In the genomic region with DNA sequence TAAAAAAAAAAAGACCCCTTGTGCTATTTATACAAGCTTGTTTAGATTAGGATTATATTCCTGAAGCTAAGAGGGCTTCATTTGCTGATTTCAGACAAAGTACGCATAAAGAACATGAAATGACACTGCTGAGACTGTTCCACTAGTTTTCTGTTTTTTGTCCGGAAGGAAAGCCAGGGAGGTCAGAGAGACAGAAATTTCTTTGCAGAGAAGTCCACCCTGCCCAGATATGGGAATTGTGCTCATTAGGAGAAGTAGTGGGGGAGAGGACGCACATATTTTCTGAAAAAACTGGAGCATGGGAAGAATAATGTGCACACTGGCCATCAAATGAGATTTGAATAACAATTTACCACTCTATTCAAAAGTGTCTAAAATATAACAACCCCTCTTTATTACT, we compare ENCODE assay signal across 19 cellular contexts.
A peak's percentile ranks its signal among the peaks of the same experiment; 100 is the strongest.
DNase-seq lines count a peak whose midpoint lies in the region; ATAC-seq, FAIRE-seq and TF ChIP-seq lines count a peak whose summit lies in the region.
"Had no signal": no experiment of that assay in that cellular context is flagged by ENCODE, and none has a peak within 500 bp of the region (broad histone marks: within the 10 kb centered on the region; RNA-seq: fewer than 3 reads in every experiment).

No MANE protein-coding gene starts in this region.

- CTCF ChIA-PET in activated CD4-positive, alpha-beta T cell treated with anti-CD3 and anti-CD28 coated beads for 36 hours (lab: Charles Lee): interaction anchor here (1.1 kb wide), 3 partner anchors 18 to 96 kb away, joined by 3 read pairs; no protein-coding TSS in a partner anchor
- CTCF ChIA-PET in activated CD4-positive, alpha-beta T cell treated with anti-CD3 and anti-CD28 coated beads, Interleukin-2, amount 10 ng/mL, durations not matched to agents 7 days and 5 days (lab: Charles Lee): interaction anchor here (2.0 kb wide), 1 partner anchor 29 kb away, joined by 7 read pairs; no protein-coding TSS in a partner anchor
- CTCF ChIA-PET in HepG2 (lab: Yijun Ruan, JAX; ENCODE audit: low intra/inter-chr PET ratio, low total read pairs): no interaction called here

- H3K79me2 ChIP-seq in HepG2 (ENCODE audit: insufficient read depth, low read length): no peaks in the 10 kb centered on the region

- H2AFZ ChIP-seq in HepG2 (ENCODE audit: low read length): no peak overlapping the region
- H2AFZ ChIP-seq: GM23338 had no signal

- no peak for TF ChIP-seq CTCF in liver (IDR thresholded peaks at IDR 0.05; ENCODE audit: low read depth, low read length, missing input control)
- TF ChIP-seq CTCF in HepG2 (CRISPR knock-in tag; IDR thresholded peaks at IDR 0.05): no peak
- TF ChIP-seq CTCF in right lobe of liver (IDR thresholded peaks at IDR 0.05): no peak

- TF ChIP-seq EP300 in HepG2 (IDR thresholded peaks at IDR 0.05; ENCODE audit: low read depth in 2 of 2, low read length in 2 of 2) (no peak), HepG2 (CRISPR knock-in tag; IDR thresholded peaks at IDR 0.05; ENCODE audit: borderline replicate concordance) (no peak)

- H4K20me1 ChIP-seq in HepG2 (ENCODE audit: insufficient read depth, low read length): no peaks in the 10 kb centered on the region
- H4K20me1 ChIP-seq: BLaER1 treated with 17β-estradiol and CSF1 and Interleukin-3, amounts not matched to agents 10 nM and 100 nM had no signal

- peak overlapping the region; percentile 28 for H3K27ac Mint-ChIP-seq in activated CD4-positive, alpha-beta T cell treated with anti-CD3 and anti-CD28 coated beads for 36 hours
- no peak overlapping the region for H3K27ac Mint-ChIP-seq in activated CD4-positive, alpha-beta T cell treated with anti-CD3 and anti-CD28 coated beads, Interleukin-2, amount 10 ng/mL, durations not matched to agents 7 days and 5 days
- peak overlapping the region; percentile 99 for H3K27ac Mint-ChIP-seq in T-helper 17 cell
- no peak overlapping the region for H3K27ac Mint-ChIP-seq in naive thymus-derived CD8-positive, alpha-beta T cell
- H3K27ac Mint-ChIP-seq: B cell, GM23338 had no signal

- no TSS peak for BruUV-seq in HepG2 (replicated peaks; lab: Mats Ljungman, UMichigan)

- H3K27me3 ChIP-seq in liver (ENCODE audit: control insufficient read depth in 4 of 4, insufficient read depth in 4 of 4, low read length in 3 of 4) (no peaks in the 10 kb centered on the region), HepG2 (ENCODE audit: control insufficient read depth in 1 of 2, insufficient read depth in 2 of 2, low read length in 2 of 2) (peaks cover 0 to 17% of the 10 kb centered on the region in 2 experiments; a peak in 2 of 5 replicates), right lobe of liver (no peaks in the 10 kb centered on the region)
- H3K27me3 ChIP-seq: BLaER1 treated with 17β-estradiol and CSF1 and Interleukin-3, amounts not matched to agents 10 nM and 100 nM had no signal

- peaks cover 72% of the 10 kb centered on the region for H3K4me1 Mint-ChIP-seq in activated CD4-positive, alpha-beta T cell treated with anti-CD3 and anti-CD28 coated beads for 36 hours
- H3K4me1 Mint-ChIP-seq in activated CD4-positive, alpha-beta T cell treated with anti-CD3 and anti-CD28 coated beads, Interleukin-2, amount 10 ng/mL, durations not matched to agents 7 days and 5 days: peaks cover 30% of the 10 kb centered on the region
- H3K4me1 Mint-ChIP-seq in T-helper 17 cell: peaks cover 71% of the 10 kb centered on the region
- peaks cover 0 to 19% (median 10%) of the 10 kb centered on the region in 4 donors for H3K4me1 Mint-ChIP-seq in naive thymus-derived CD8-positive, alpha-beta T cell
- H3K4me1 Mint-ChIP-seq: B cell had no signal

- H3K36me3 ChIP-seq in liver (ENCODE audit: control insufficient read depth in 4 of 4, insufficient read depth in 3 of 4, low read depth in 1 of 4, low read length in 3 of 4) (no peaks in the 10 kb centered on the region), HepG2 (replicated peaks in 1 of 2; ENCODE audit: control insufficient read depth in 1 of 2, insufficient read depth in 2 of 2, low read length in 2 of 2) (no peaks in the 10 kb centered on the region), right lobe of liver (no peaks in the 10 kb centered on the region)
- H3K36me3 ChIP-seq: BLaER1 treated with 17β-estradiol and CSF1 and Interleukin-3, amounts not matched to agents 10 nM and 100 nM had no signal

- H3K9ac ChIP-seq in liver (ENCODE audit: low read depth in 1 of 2, low read length in 2 of 2): no peak overlapping the region
- H3K9ac ChIP-seq in HepG2 (ENCODE audit: insufficient read depth, low read depth, low read length): no peak overlapping the region
- H3K9ac ChIP-seq: BLaER1 treated with 17β-estradiol and CSF1 and Interleukin-3, amounts not matched to agents 10 nM and 100 nM had no signal

- no peak overlapping the region for H3K4me3 ChIP-seq in liver (ENCODE audit: low read depth in 1 of 3, low read length in 3 of 3)
- no peak overlapping the region for H3K4me3 ChIP-seq in HepG2 (replicated peaks in 1 of 3; ENCODE audit: insufficient read depth in 1 of 3, low read depth in 2 of 3, low read length in 3 of 3)
- no peak overlapping the region for H3K4me3 ChIP-seq in right lobe of liver
- H3K4me3 ChIP-seq: BLaER1 treated with 17β-estradiol and CSF1 and Interleukin-3, amounts not matched to agents 10 nM and 100 nM; GM23338 had no signal

- TF ChIP-seq POLR2A in HepG2 (IDR thresholded peaks at IDR 0.05; ENCODE audit: insufficient read depth in 1 of 2, low read depth in 2 of 2, low read length in 2 of 2): no peak
- TF ChIP-seq POLR2A in right lobe of liver (IDR thresholded peaks at IDR 0.05): no peak

- WGBS in liver: 82% methylated on average over 3 of the region's 3 CpGs
- 62% methylated on average over 3 of the region's 3 CpGs for WGBS in HepG2 (ENCODE audit: low lambda C conversion rate)
- 57% methylated on average over 3 of the region's 3 CpGs for WGBS in right lobe of liver (ENCODE audit: insufficient coverage, low coverage, low lambda C conversion rate, missing lambda C conversion rate)

- H3K4me1 ChIP-seq in liver (ENCODE audit: control insufficient read depth in 4 of 4, insufficient read depth in 4 of 4, low read length in 3 of 4): peaks cover 5 to 21% (median 13%) of the 10 kb centered on the region in 4 donors
- peaks cover 44% of the 10 kb centered on the region for H3K4me1 ChIP-seq in HepG2 (ENCODE audit: insufficient read depth, low read length)
- H3K4me1 ChIP-seq in right lobe of liver: peaks cover 0 to 17% (median 3%) of the 10 kb centered on the region in 4 donors
- H3K4me1 ChIP-seq: Caco-2 had no signal

- intact Hi-C loops in activated CD4-positive, alpha-beta T cell treated with anti-CD3 and anti-CD28 coated beads for 36 hours (cut with DNase I, micrococcal nuclease): loop anchor here (5.0 to 10.0 kb wide), 3 partner anchors 108 to 195 kb away; no protein-coding TSS in a partner anchor
- intact Hi-C loops in HepG2 (cut with micrococcal nuclease; ENCODE audit: unreplicated experiment) (no loop called here), right lobe of liver (cut with DNase I) (no loop called here)

- no peaks in the 10 kb centered on the region for H3K9me3 Mint-ChIP-seq in activated CD4-positive, alpha-beta T cell treated with anti-CD3 and anti-CD28 coated beads for 36 hours (ENCODE audit: low read depth)
- H3K9me3 Mint-ChIP-seq in activated CD4-positive, alpha-beta T cell treated with anti-CD3 and anti-CD28 coated beads, Interleukin-2, amount 10 ng/mL, durations not matched to agents 7 days and 5 days: no peaks in the 10 kb centered on the region
- H3K9me3 Mint-ChIP-seq in naive thymus-derived CD8-positive, alpha-beta T cell: no peaks in the 10 kb centered on the region
- H3K9me3 Mint-ChIP-seq: GM23338 had no signal

- TF ChIP-seq RAD21 in liver (IDR thresholded peaks at IDR 0.05) (peak in 1 of 2 donors; percentile 18), HepG2 (CRISPR knock-in tag; IDR thresholded peaks at IDR 0.05) (no peak)

- no peak for FAIRE-seq in HepG2 (lab: Jason Lieb, UNC)
- FAIRE-seq: H54 had no signal

- H3K27ac ChIP-seq in liver (ENCODE audit: low read depth in 1 of 2, low read length in 2 of 2) (no peak overlapping the region), HepG2 (ENCODE audit: extremely low read length, insufficient read depth, low read length) (no peak overlapping the region), right lobe of liver (no peak overlapping the region)
- H3K27ac ChIP-seq: BLaER1 treated with 17β-estradiol and CSF1 and Interleukin-3, amounts not matched to agents 10 nM and 100 nM; HL-60 had no signal

- H3K4me3 Mint-ChIP-seq in activated CD4-positive, alpha-beta T cell treated with anti-CD3 and anti-CD28 coated beads for 36 hours: no peak overlapping the region
- H3K4me3 Mint-ChIP-seq in activated CD4-positive, alpha-beta T cell treated with anti-CD3 and anti-CD28 coated beads, Interleukin-2, amount 10 ng/mL, durations not matched to agents 7 days and 5 days: no peak overlapping the region
- H3K4me3 Mint-ChIP-seq in T-helper 17 cell: peak overlapping the region; percentile 80
- H3K4me3 Mint-ChIP-seq in naive thymus-derived CD8-positive, alpha-beta T cell: no peak overlapping the region
- H3K4me3 Mint-ChIP-seq: B cell, GM23338 had no signal

- H3K36me3 Mint-ChIP-seq in activated CD4-positive, alpha-beta T cell treated with anti-CD3 and anti-CD28 coated beads for 36 hours (ENCODE audit: low read depth): no peaks in the 10 kb centered on the region
- no peaks in the 10 kb centered on the region for H3K36me3 Mint-ChIP-seq in activated CD4-positive, alpha-beta T cell treated with anti-CD3 and anti-CD28 coated beads, Interleukin-2, amount 10 ng/mL, durations not matched to agents 7 days and 5 days (ENCODE audit: low read depth)
- H3K36me3 Mint-ChIP-seq in T-helper 17 cell (ENCODE audit: low read depth): peaks cover 2% of the 10 kb centered on the region
- H3K36me3 Mint-ChIP-seq in naive thymus-derived CD8-positive, alpha-beta T cell: peaks cover 0 to 3% (median 0%) of the 10 kb centered on the region in 3 donors

- POLR2A ChIA-PET in activated CD4-positive, alpha-beta T cell treated with anti-CD3 and anti-CD28 coated beads for 36 hours (lab: Charles Lee): interaction anchor here (0.6 kb wide), 1 partner anchor 19 kb away, joined by 5 read pairs; no protein-coding TSS in a partner anchor
- POLR2A ChIA-PET in activated CD4-positive, alpha-beta T cell treated with anti-CD3 and anti-CD28 coated beads, Interleukin-2, amount 10 ng/mL, durations not matched to agents 7 days and 5 days (lab: Charles Lee): interaction anchor here (0.5 kb wide), 1 partner anchor 185 kb away, joined by 4 read pairs; no protein-coding TSS in a partner anchor
- POLR2A ChIA-PET in HepG2 (lab: Yijun Ruan, JAX): no interaction called here
- POLR2A ChIA-PET in naive thymus-derived CD8-positive, alpha-beta T cell (lab: Charles Lee): no interaction called here

- no peaks in the 10 kb centered on the region for H3K9me3 ChIP-seq in liver (ENCODE audit: control insufficient read depth in 4 of 4, low read length in 3 of 4)
- no peaks in the 10 kb centered on the region for H3K9me3 ChIP-seq in HepG2 (ENCODE audit: low read length)
- H3K9me3 ChIP-seq in T-helper 17 cell (ENCODE audit: control insufficient read depth, low read length, poor library complexity, severe bottlenecking): no peaks in the 10 kb centered on the region
- no peaks in the 10 kb centered on the region for H3K9me3 ChIP-seq in right lobe of liver
- H3K9me3 ChIP-seq: BLaER1 treated with 17β-estradiol and CSF1 and Interleukin-3, amounts not matched to agents 10 nM and 100 nM; Caco-2 had no signal

- DNase-seq in activated CD4-positive, alpha-beta T cell treated with anti-CD3 and anti-CD28 coated beads for 36 hours: no peak
- no peak for DNase-seq in activated CD4-positive, alpha-beta T cell treated with anti-CD3 and anti-CD28 coated beads, Interleukin-2, amount 10 ng/mL, durations not matched to agents 7 days and 5 days
- DNase-seq in HepG2 (ENCODE audit: low spot score) (no peak), T-helper 17 cell (no peak), right lobe of liver (no peak), cerebellum (ENCODE audit: low spot score) (no peak)
- no peak for DNase-seq in naive thymus-derived CD8-positive, alpha-beta T cell
- DNase-seq: 8988T, Caco-2, DMS79 treated with DMSO at 0.1 percent for 48 hours, GF-D8, HCEC 1CT, IMR-90 had no signal

- no peaks in the 10 kb centered on the region for H3K27me3 Mint-ChIP-seq in activated CD4-positive, alpha-beta T cell treated with anti-CD3 and anti-CD28 coated beads for 36 hours
- H3K27me3 Mint-ChIP-seq in activated CD4-positive, alpha-beta T cell treated with anti-CD3 and anti-CD28 coated beads, Interleukin-2, amount 10 ng/mL, durations not matched to agents 7 days and 5 days: peaks cover 2% of the 10 kb centered on the region
- no peaks in the 10 kb centered on the region for H3K27me3 Mint-ChIP-seq in T-helper 17 cell
- no peaks in the 10 kb centered on the region for H3K27me3 Mint-ChIP-seq in naive thymus-derived CD8-positive, alpha-beta T cell

- no peak for ATAC-seq in activated CD4-positive, alpha-beta T cell treated with anti-CD3 and anti-CD28 coated beads for 36 hours
- no peak for ATAC-seq in HepG2
- no peak for ATAC-seq in T-helper 17 cell
- ATAC-seq in right lobe of liver: peak in 3 of 4 donors; percentile 16 to 55 (median 17)
- ATAC-seq in naive thymus-derived CD8-positive, alpha-beta T cell: no peak
- ATAC-seq: GM23338 had no signal

- no peak overlapping the region for H3K4me2 ChIP-seq in HepG2 (ENCODE audit: low read depth, low read length)
- H3K4me2 ChIP-seq: BLaER1 treated with 17β-estradiol and CSF1 and Interleukin-3, amounts not matched to agents 10 nM and 100 nM; GM23338 had no signal

- in situ Hi-C loops in HepG2 (cut with HindIII; ENCODE audit: extremely low pct_ligation_motif_present, low pct_unique_long_range_greater_than_20kb): no loop called here

Comparison
In these comparisons a context has a peak if more than half of its experiments do, and no peak if none do; other contexts are left out.
1. ATAC-seq: peak in right lobe of liver (3 of 4); none in activated CD4-positive, alpha-beta T cell treated with anti-CD3 and anti-CD28 coated beads for 36 hours (single experiment), HepG2 (single experiment), T-helper 17 cell (single experiment) and naive thymus-derived CD8-positive, alpha-beta T cell (0 of 2).
2. H3K27ac Mint-ChIP-seq: peak in activated CD4-positive, alpha-beta T cell treated with anti-CD3 and anti-CD28 coated beads for 36 hours (single experiment) and T-helper 17 cell (single experiment); none in activated CD4-positive, alpha-beta T cell treated with anti-CD3 and anti-CD28 coated beads, Interleukin-2, amount 10 ng/mL, durations not matched to agents 7 days and 5 days (single experiment) and naive thymus-derived CD8-positive, alpha-beta T cell (0 of 10).
3. POLR2A ChIA-PET loops: an anchor here in activated CD4-positive, alpha-beta T cell treated with anti-CD3 and anti-CD28 coated beads for 36 hours (0.6 kb wide) and activated CD4-positive, alpha-beta T cell treated with anti-CD3 and anti-CD28 coated beads, Interleukin-2, amount 10 ng/mL, durations not matched to agents 7 days and 5 days (0.5 kb wide); none called in HepG2 and naive thymus-derived CD8-positive, alpha-beta T cell.
4. intact Hi-C loops: an anchor here in activated CD4-positive, alpha-beta T cell treated with anti-CD3 and anti-CD28 coated beads for 36 hours (5.0 to 10.0 kb wide); none called in HepG2 and right lobe of liver.